8 cellular contexts compared by ENCODE assay signal in genomic region chr11:62599909-62600308, GRCh38. TPM values are rescaled to one million over a fixed set of nuclear protein-coding genes. Genes with fewer than 3 reads are reported as not detected.
DNase-seq lines count a peak whose midpoint lies in the region; ATAC-seq lines count a peak whose summit lies in the region.

No MANE protein-coding gene starts in this region.

- peaks cover 61% of the 10 kb centered on the region for H3K36me3 Mint-ChIP-seq in T-helper 1 cell treated with Interleukin-12 subunit alpha and Interleukin-12 subunit beta and Interleukin-4 antibody, amounts not matched to agents 30 μg/mL and 1 μg/mL, for 36 hours (ENCODE audit: low read depth)
- peaks cover 25% of the 10 kb centered on the region for H3K36me3 Mint-ChIP-seq in activated naive CD8-positive, alpha-beta T cell
- H3K36me3 Mint-ChIP-seq in immature natural killer cell = peaks cover 28 to 50% (median 32%) of the 10 kb centered on the region in 3 donors

- H3K4me1 ChIP-seq in subcutaneous abdominal adipose tissue (ENCODE audit: control insufficient read depth in 5 of 5, insufficient read depth in 5 of 5, low read length in 5 of 5) = peaks cover 20 to 62% (median 53%) of the 10 kb centered on the region in 5 donors

- no peaks in the 10 kb centered on the region for H3K27me3 ChIP-seq in subcutaneous abdominal adipose tissue (ENCODE audit: control insufficient read depth in 5 of 5, insufficient read depth in 4 of 5, low read length in 5 of 5)

- H3K9me3 Mint-ChIP-seq in T-helper 1 cell treated with Interleukin-12 subunit alpha and Interleukin-12 subunit beta and Interleukin-4 antibody, amounts not matched to agents 30 μg/mL and 1 μg/mL, for 36 hours = no peaks in the 10 kb centered on the region
- no peaks in the 10 kb centered on the region for H3K9me3 Mint-ChIP-seq in activated naive CD8-positive, alpha-beta T cell (ENCODE audit: low read depth)
- no peaks in the 10 kb centered on the region for H3K9me3 Mint-ChIP-seq in immature natural killer cell

- no peaks in the 10 kb centered on the region for H3K9me3 ChIP-seq in subcutaneous abdominal adipose tissue (ENCODE audit: control insufficient read depth in 5 of 5, low read length in 5 of 5)

- H3K27me3 Mint-ChIP-seq in T-helper 1 cell treated with Interleukin-12 subunit alpha and Interleukin-12 subunit beta and Interleukin-4 antibody, amounts not matched to agents 30 μg/mL and 1 μg/mL, for 36 hours (ENCODE audit: low read depth) = no peaks in the 10 kb centered on the region
- H3K27me3 Mint-ChIP-seq in activated naive CD8-positive, alpha-beta T cell = no peaks in the 10 kb centered on the region
- H3K27me3 Mint-ChIP-seq in immature natural killer cell (ENCODE audit: low read depth in 3 of 3) = peaks cover 9 to 11% (median 10%) of the 10 kb centered on the region in 3 donors

- peak overlapping the region; percentile 90 to 95 (median 91) for H3K9ac ChIP-seq in subcutaneous abdominal adipose tissue (ENCODE audit: low read length in 5 of 5)

- H3K36me3 ChIP-seq in subcutaneous abdominal adipose tissue (ENCODE audit: control insufficient read depth in 5 of 5, insufficient read depth in 5 of 5, low read length in 5 of 5) = peaks cover 3 to 47% (median 44%) of the 10 kb centered on the region in 5 donors

- peaks cover 41% of the 10 kb centered on the region for H3K4me1 Mint-ChIP-seq in T-helper 1 cell treated with Interleukin-12 subunit alpha and Interleukin-12 subunit beta and Interleukin-4 antibody, amounts not matched to agents 30 μg/mL and 1 μg/mL, for 36 hours (ENCODE audit: low read depth)
- H3K4me1 Mint-ChIP-seq in activated naive CD8-positive, alpha-beta T cell (ENCODE audit: low read depth) = peaks cover 52% of the 10 kb centered on the region
- H3K4me1 Mint-ChIP-seq in immature natural killer cell = peaks cover 52 to 59% of the 10 kb centered on the region in 2 donors

- DNase-seq in T-helper 1 cell (no peak), immature natural killer cell (no peak), ACHN (no peak), NCI-H526 treated with DMSO at 0.1 percent for 48 hours (lab: John Stamatoyannopoulos, UW) (no peak)

- in situ Hi-C loops in ACHN (cut with HindIII; ENCODE audit: low pct_ligation_motif_present, low pct_unique_long_range_greater_than_20kb, low sequenced_read_pairs) = no loop called here

- peak overlapping the region; percentile 89 for H3K4me3 Mint-ChIP-seq in T-helper 1 cell treated with Interleukin-12 subunit alpha and Interleukin-12 subunit beta and Interleukin-4 antibody, amounts not matched to agents 30 μg/mL and 1 μg/mL, for 36 hours
- peak overlapping the region; percentile 93 for H3K4me3 Mint-ChIP-seq in activated naive CD8-positive, alpha-beta T cell
- H3K4me3 Mint-ChIP-seq in immature natural killer cell = peak overlapping the region; percentile 92 to 99 (median 97)

- peak overlapping the region; percentile 78 to 89 (median 88) for H3K4me3 ChIP-seq in subcutaneous abdominal adipose tissue (ENCODE audit: low read depth in 1 of 5, low read length in 5 of 5)

- ATAC-seq in GM21515 (IDR thresholded peaks at IDR 0.05; ENCODE audit: unreplicated experiment) = no peak

- H3K27ac ChIP-seq in subcutaneous abdominal adipose tissue (ENCODE audit: low read depth, low read length) = peak overlapping the region; percentile 93

- H3K27ac Mint-ChIP-seq in T-helper 1 cell treated with Interleukin-12 subunit alpha and Interleukin-12 subunit beta and Interleukin-4 antibody, amounts not matched to agents 30 μg/mL and 1 μg/mL, for 36 hours = peak overlapping the region; percentile 88
- peak overlapping the region; percentile 95 for H3K27ac Mint-ChIP-seq in activated naive CD8-positive, alpha-beta T cell
- peak overlapping the region; percentile 93 to 99 (median 97) for H3K27ac Mint-ChIP-seq in immature natural killer cell

RNA-seq across cellular contexts. Expression of gene MTA2, which starts 1.8 kb away (rescaled TPM):
- 10 to 100 TPM in 2 of 3 donors, 1 to 10 TPM in 1; 9.7 to 48.4 (median 22.4) TPM for polyA plus RNA-seq in immature natural killer cell

RNA-seq across cellular contexts. Expression of gene TUT1, which starts 8.6 kb away (rescaled TPM):
- polyA plus RNA-seq in immature natural killer cell = 10 to 100 TPM in 2 of 3 donors, 1 to 10 TPM in 1; 7.3 to 16.2 (median 12.5) TPM

RNA-seq across cellular contexts. Expression of gene EML3, which starts 12.7 kb away (rescaled TPM):
- polyA plus RNA-seq in immature natural killer cell = 10 to 100 TPM; 15.9 to 25.8 (median 17.9) TPM

RNA-seq across cellular contexts. Expression of gene ROM1, which starts 13.1 kb away (rescaled TPM):
- 1 to 10 TPM in 2 of 3 donors, under 1 TPM in 1; 0.17 to 2.1 (median 1.6) TPM for polyA plus RNA-seq in immature natural killer cell

RNA-seq across cellular contexts. Expression of gene B3GAT3, which starts 21.9 kb away (rescaled TPM):
- 10 to 100 TPM; 35.5 to 54.1 (median 49.7) TPM for polyA plus RNA-seq in immature natural killer cell
